In genomic region chr1:204560002-204560401, GRCh38 we compare ENCODE assay signal across 7 cellular contexts. TPM values are rescaled to one million over a fixed set of nuclear protein-coding genes. Genes with fewer than 3 reads are reported as not detected.
DNase-seq lines count a peak whose midpoint lies in the region; ATAC-seq lines count a peak whose summit lies in the region.
"Not testable (repeated sequence)": the region's sequence is repeated elsewhere in the genome, so short reads cannot be mapped to it uniquely, and the experiment has no call there.

No MANE protein-coding gene starts in this region.

- H3K4me1 Mint-ChIP-seq in effector memory CD8-positive, alpha-beta T cell (ENCODE audit: low read depth in 2 of 2), result peaks cover 14 to 32% of the 10 kb centered on the region in 2 donors
- H3K4me1 Mint-ChIP-seq in naive thymus-derived CD4-positive, alpha-beta T cell, result peaks cover 28 to 86% (median 64%) of the 10 kb centered on the region in 7 donors

- not testable (repeated sequence) for H3K4me3 ChIP-seq in HUES64 (ENCODE audit: low read length); SJCRH30; naive thymus-derived CD4-positive, alpha-beta T cell (ENCODE audit: low read length)

- CTCF ChIA-PET in naive thymus-derived CD4-positive, alpha-beta T cell (lab: Charles Lee), result interaction anchor here (1.0 kb wide), 1 partner anchor 44 kb away, joined by 4 read pairs; the partner anchor contains the start of gene MDM4

- intact Hi-C loops in naive thymus-derived CD4-positive, alpha-beta T cell (cut with micrococcal nuclease), result not testable (repeated sequence)

- not testable (repeated sequence) for H3K36me3 ChIP-seq in HUES64 (ENCODE audit: insufficient read depth, low read length); SJCRH30
- H3K36me3 ChIP-seq in naive thymus-derived CD4-positive, alpha-beta T cell (ENCODE audit: control insufficient read depth in 2 of 3, insufficient read depth in 3 of 3, low read length in 3 of 3), result peaks cover 0 to 16% (median 10%) of the 10 kb centered on the region in 3 experiments

- POLR2A ChIA-PET in naive thymus-derived CD4-positive, alpha-beta T cell (lab: Charles Lee), result interaction anchor here (0.6 to 4.8 kb wide), 4 partner anchors 14 to 66 kb away, joined by 3 to 28 read pairs (median 3); no protein-coding TSS in a partner anchor

- H3K27me3 Mint-ChIP-seq in effector memory CD8-positive, alpha-beta T cell; naive thymus-derived CD4-positive, alpha-beta T cell: not testable (repeated sequence)

- H3K36me3 Mint-ChIP-seq in effector memory CD8-positive, alpha-beta T cell (ENCODE audit: insufficient read depth), result peaks cover 14% of the 10 kb centered on the region
- H3K36me3 Mint-ChIP-seq in naive thymus-derived CD4-positive, alpha-beta T cell, result peaks cover 0 to 24% (median 20%) of the 10 kb centered on the region in 5 donors

- H3K9me3 Mint-ChIP-seq in effector memory CD8-positive, alpha-beta T cell; naive thymus-derived CD4-positive, alpha-beta T cell: not testable (repeated sequence)

- H3K4me3 Mint-ChIP-seq in effector memory CD8-positive, alpha-beta T cell; naive thymus-derived CD4-positive, alpha-beta T cell: not testable (repeated sequence)

- peak overlapping the region; percentile 7 to 81 for H3K27ac Mint-ChIP-seq in effector memory CD8-positive, alpha-beta T cell
- peak overlapping the region in 5 of 9 donors; percentile 34 to 85 (median 68) for H3K27ac Mint-ChIP-seq in naive thymus-derived CD4-positive, alpha-beta T cell

- not testable (repeated sequence) for H3K9ac ChIP-seq in HUES64 (ENCODE audit: low read depth, low read length)

- not testable (repeated sequence) for H3K9me3 ChIP-seq in HUES64 (ENCODE audit: insufficient read depth, low read depth, low read length); SJCRH30 (replicated peaks); naive thymus-derived CD4-positive, alpha-beta T cell (ENCODE audit: control insufficient read depth in 2 of 3, low read length in 3 of 3)

- DNase-seq in DMS79 (lab: John Stamatoyannopoulos, UW) (peak; percentile 55), NCI-H1092 treated with DMSO at 0.1 percent for 48 hours (lab: John Stamatoyannopoulos, UW) (peak; percentile 10), NCI-H69 (lab: John Stamatoyannopoulos, UW) (peak; percentile 64), SJCRH30 (peak; percentile 39 to 60)
- not testable (repeated sequence) for DNase-seq in effector memory CD8-positive, alpha-beta T cell; naive thymus-derived CD4-positive, alpha-beta T cell

- H3K4me1 ChIP-seq in HUES64 (ENCODE audit: insufficient read depth, low read length), result peaks cover 16% of the 10 kb centered on the region
- peaks cover 15% of the 10 kb centered on the region for H3K4me1 ChIP-seq in SJCRH30
- H3K4me1 ChIP-seq in naive thymus-derived CD4-positive, alpha-beta T cell (ENCODE audit: control insufficient read depth in 2 of 2, insufficient read depth in 2 of 2, low read length in 2 of 2), result peaks cover 5 to 46% of the 10 kb centered on the region in 2 donors

- H3K27ac ChIP-seq in HUES64 (ENCODE audit: low read depth, low read length), result peak overlapping the region; percentile 19; the same call in 1 of the 2 replicates
- peak overlapping the region; percentile 17; the same call in 1 of the 2 replicates for H3K27ac ChIP-seq in SJCRH30
- H3K27ac ChIP-seq in naive thymus-derived CD4-positive, alpha-beta T cell (ENCODE audit: low read depth, low read length), result not testable (repeated sequence)

- WGBS in HUES64, result 91% methylated on average over 6 of the region's 6 CpGs

- H3K27me3 ChIP-seq in HUES64 (ENCODE audit: insufficient read depth, low read length); SJCRH30; naive thymus-derived CD4-positive, alpha-beta T cell (ENCODE audit: control insufficient read depth in 2 of 2, insufficient read depth in 2 of 2, low read length in 2 of 2): not testable (repeated sequence)

- ATAC-seq in effector memory CD8-positive, alpha-beta T cell (replicated peaks); naive thymus-derived CD4-positive, alpha-beta T cell: not testable (repeated sequence)

RNA-seq across cellular contexts. Expression of gene MDM4, which starts 43.8 kb away (rescaled TPM):
- polyA plus RNA-seq in HUES64 (2013, experiment 1 of 2), result 7.8 TPM
- 10.2 TPM for polyA plus RNA-seq in HUES64 (2013, experiment 2 of 2)
- 26.6 and 41.2 TPM in 2 replicates for total RNA-seq in SJCRH30 (2014; rRNA removed; shearing (Covaris generic))
- 100 to 1,000 TPM; 107 to 278 (median 268) TPM for total RNA-seq in naive thymus-derived CD4-positive, alpha-beta T cell
- polyA plus RNA-seq in naive thymus-derived CD4-positive, alpha-beta T cell, result 10 to 100 TPM; 19.1 to 21.1 TPM
